Comparison of ENCODE assay signal across 16 cellular contexts in genomic region chr4:37693450-37694190, GRCh38. TPM values are rescaled to one million over a fixed set of nuclear protein-coding genes. Genes with fewer than 3 reads are reported as not detected.
DNase-seq lines count a peak whose midpoint lies in the region; ATAC-seq, FAIRE-seq and TF ChIP-seq lines count a peak whose summit lies in the region.
"Had no signal": no experiment of that assay in that cellular context is flagged by ENCODE, and none has a peak within 500 bp of the region (broad histone marks: within the 10 kb centered on the region; RNA-seq: fewer than 3 reads in every experiment).

No MANE protein-coding gene starts in this region.

- no peaks in the 10 kb centered on the region for H3K36me3 ChIP-seq in bronchial epithelial cell (ENCODE audit: control insufficient read depth, insufficient read depth, low read length)
- no peaks in the 10 kb centered on the region for H3K36me3 ChIP-seq in H7 (replicated peaks; ENCODE audit: control insufficient read depth, insufficient read depth, low read length)
- H3K36me3 ChIP-seq: gastroesophageal sphincter, stomach had no signal

- H3K27me3 ChIP-seq in bronchial epithelial cell (ENCODE audit: control insufficient read depth, insufficient read depth, low read length) = no peaks in the 10 kb centered on the region
- no peaks in the 10 kb centered on the region for H3K27me3 ChIP-seq in H7 (ENCODE audit: control insufficient read depth, insufficient read depth, low read length)
- H3K27me3 ChIP-seq: gastroesophageal sphincter, stomach had no signal

- H3K4me3 ChIP-seq in bronchial epithelial cell (ENCODE audit: low read depth, low read length) (no peak overlapping the region), H7 (ENCODE audit: insufficient read depth, low read depth, low read length) (no peak overlapping the region)
- H3K4me3 ChIP-seq: coronary artery, gastroesophageal sphincter, stomach had no signal

- no peak for FAIRE-seq in bronchial epithelial cell (lab: Jason Lieb, UNC)
- FAIRE-seq: G401.6, kidney had no signal

- DNase-seq in Daoy (ENCODE audit: low read depth) (peak; percentile 90), M059J (ENCODE audit: low read depth) (peak; percentile 91), bronchial epithelial cell (ENCODE audit: low read depth) (peak; percentile 94), non-pigmented ciliary epithelial cell (ENCODE audit: low read depth) (peak; percentile 91), H7 (no peak)
- DNase-seq in activated CD4-positive, alpha-beta T cell treated with anti-CD3 and anti-CD28 coated beads for 1 hour = no peak
- DNase-seq: activated naive CD4-positive, alpha-beta T cell treated with anti-CD3 and anti-CD28 coated beads, Interleukin-2, amount 10 ng/mL, durations not matched to agents 7 days and 5 days; kidney; MV-4-11; stomach; T-helper 9 cell had no signal

- TF ChIP-seq CTCF in bronchial epithelial cell (IDR thresholded peaks at IDR 0.05; ENCODE audit: insufficient read depth, low read length, severe bottlenecking) = no peak

- ATAC-seq in GM21526 (IDR thresholded peaks at IDR 0.05; ENCODE audit: low FRiP score, unreplicated experiment) = no peak
- no peak for ATAC-seq in GM19328 (IDR thresholded peaks at IDR 0.05; ENCODE audit: unreplicated experiment)
- ATAC-seq: gastroesophageal sphincter had no signal

RNA-seq across cellular contexts. Expression of gene RELL1, which starts 7.4 kb away (rescaled TPM):
- total RNA-seq in Daoy (2014; rRNA removed; shearing (Covaris generic)) = 40.9 and 45.9 TPM in 2 replicates
- 38.2 and 46.7 TPM in 2 replicates for total RNA-seq in M059J (2014; rRNA removed; shearing (Covaris generic))
- total RNA-seq in bronchial epithelial cell = 122 and 178 TPM in 2 replicates
- total RNA-seq in H7 (2014; rRNA removed; shearing (Covaris generic)) = 19.1 and 25.2 TPM in 2 replicates

Comparison
In these comparisons a context has a peak if more than half of its experiments do, and no peak if none do; other contexts are left out.
1. DNase-seq: peak in Daoy (single experiment), M059J (single experiment), bronchial epithelial cell (single experiment) and non-pigmented ciliary epithelial cell (single experiment); none in activated CD4-positive, alpha-beta T cell treated with anti-CD3 and anti-CD28 coated beads for 1 hour (single experiment) and H7 (single experiment).